ENCODE assay signal across 10 cellular contexts in genomic region chr21:37914211-37914900, GRCh38. TPM values are rescaled to one million over a fixed set of nuclear protein-coding genes. Genes with fewer than 3 reads are reported as not detected.
DNase-seq lines count a peak whose midpoint lies in the region; ATAC-seq and TF ChIP-seq lines count a peak whose summit lies in the region.
"Had no signal": no experiment of that assay in that cellular context is flagged by ENCODE, and none has a peak within 500 bp of the region (broad histone marks: within the 10 kb centered on the region; RNA-seq: fewer than 3 reads in every experiment).

No MANE protein-coding gene starts in this region.

- ATAC-seq in WTC11 (peak; percentile 45), GM18858 (IDR thresholded peaks at IDR 0.05; ENCODE audit: unreplicated experiment) (no peak), GM18517 (IDR thresholded peaks at IDR 0.05; ENCODE audit: unreplicated experiment) (no peak)

- H3K36me3 Mint-ChIP-seq in WTC11 (no peaks in the 10 kb centered on the region), Calu3 (ENCODE audit: insufficient read depth, unreplicated experiment) (no peaks in the 10 kb centered on the region)

- DNase-seq in COLO668 (lab: John Stamatoyannopoulos, UW; ENCODE audit: unreplicated experiment) (peak; percentile 63), HEK293T (ENCODE audit: extremely low spot score) (peak; percentile 47), WTC11 (ENCODE audit: low spot score) (peak; percentile 86), islet precursor cell (peak; percentile 86), Calu3 (no peak), cortex of kidney (lab: John Stamatoyannopoulos, UW) (no peak)
- DNase-seq: activated CD4-positive, CD25-positive, alpha-beta regulatory T cell had no signal

- CTCF ChIA-PET in HEK293T (lab: Yijun Ruan, JAX), result interaction anchor here (0.7 kb wide), 1 partner anchor 891 kb away, joined by 3 read pairs; the partner anchor contains the start of gene ETS2
- CTCF ChIA-PET in WTC11 (lab: Charles Lee), result interaction anchor here (1.0 to 2.6 kb wide), 9 partner anchors 151 to 438 kb away, joined by 3 to 29 read pairs (median 5); no protein-coding TSS in a partner anchor
- CTCF ChIA-PET in Calu3 (lab: Charles Lee), result interaction anchor here (0.7 kb wide), 1 partner anchor 277 kb away, joined by 3 read pairs; no protein-coding TSS in a partner anchor

- intact Hi-C loops in Calu3 (cut with micrococcal nuclease; ENCODE audit: unreplicated experiment), result no loop called here

- peak overlapping the region; percentile 86 for H3K4me3 Mint-ChIP-seq in WTC11
- H3K4me3 Mint-ChIP-seq in Calu3 (ENCODE audit: low read depth, unreplicated experiment), result no peak overlapping the region

- H3K9me3 Mint-ChIP-seq in WTC11 (no peaks in the 10 kb centered on the region), Calu3 (ENCODE audit: low read depth, unreplicated experiment) (no peaks in the 10 kb centered on the region)

- BruUV-seq in Calu3 (replicated peaks; lab: Mats Ljungman, UMichigan), result no TSS peak

- peaks cover 34% of the 10 kb centered on the region for H3K27me3 Mint-ChIP-seq in WTC11 (ENCODE audit: low read depth)
- peaks cover 66% of the 10 kb centered on the region for H3K27me3 Mint-ChIP-seq in Calu3 (ENCODE audit: unreplicated experiment)

- POLR2A ChIA-PET in HEK293T (lab: Yijun Ruan, JAX), result no interaction called here
- POLR2A ChIA-PET in WTC11 (lab: Charles Lee), result interaction anchor here (1.2 kb wide), 1 partner anchor 156 kb away, joined by 4 read pairs; no protein-coding TSS in a partner anchor

- TF ChIP-seq CTCF in WTC11 (IDR thresholded peaks at IDR 0.05) (no peak), Calu3 (IDR thresholded peaks at IDR 0.05; ENCODE audit: unreplicated experiment) (no peak)

- H3K4me1 Mint-ChIP-seq in WTC11, result peaks cover 19% of the 10 kb centered on the region
- H3K4me1 Mint-ChIP-seq in Calu3 (ENCODE audit: low read depth, unreplicated experiment), result no peaks in the 10 kb centered on the region

- H3K27ac Mint-ChIP-seq in WTC11 (no peak overlapping the region), Calu3 (ENCODE audit: unreplicated experiment) (no peak overlapping the region)

TF ChIP-seq in HEK293T, 16 proteins besides CTCF, POLR2A, EP300 and RAD21:
- no peak for TF ChIP-seq FOXK2 (IDR thresholded peaks at IDR 0.05)
- no peak for TF ChIP-seq FOXM1 (IDR thresholded peaks at IDR 0.05; ENCODE audit: borderline replicate concordance)
- no peak for TF ChIP-seq CTBP1 (IDR thresholded peaks at IDR 0.05; ENCODE audit: borderline replicate concordance)
- TF ChIP-seq PKNOX1 (IDR thresholded peaks at IDR 0.05), result no peak
- TF ChIP-seq LEF1 (IDR thresholded peaks at IDR 0.05; ENCODE audit: borderline replicate concordance), result no peak
- TF ChIP-seq TARDBP (IDR thresholded peaks at IDR 0.05), result no peak
- no peak for TF ChIP-seq ARNT (IDR thresholded peaks at IDR 0.05)
- TF ChIP-seq SP1 (IDR thresholded peaks at IDR 0.05), result no peak
- no peak for TF ChIP-seq NFRKB (IDR thresholded peaks at IDR 0.05)
- TF ChIP-seq BHLHE40 (IDR thresholded peaks at IDR 0.05; ENCODE audit: borderline replicate concordance), result no peak
- no peak for TF ChIP-seq FOXA1 (IDR thresholded peaks at IDR 0.05)
- TF ChIP-seq SUZ12 (IDR thresholded peaks at IDR 0.05), result no peak

TF ChIP-seq in WTC11, 78 proteins besides CTCF, POLR2A, EP300 and RAD21 (continues in another document):
- TF ChIP-seq ARID4B (CRISPR knock-in tag; IDR thresholded peaks at IDR 0.05; ENCODE audit: borderline replicate concordance) (0 out of 2 replicates have a peak, but pooled peaks have one; percentile 81), ZBTB21 (CRISPR knock-in tag; IDR thresholded peaks at IDR 0.05; ENCODE audit: borderline replicate concordance) (no peak), FOXP4 (CRISPR knock-in tag; IDR thresholded peaks at IDR 0.05) (0 out of 2 replicates have a peak, but pooled peaks have one; percentile 45), ZNF317 (CRISPR knock-in tag; IDR thresholded peaks at IDR 0.05; ENCODE audit: borderline replicate concordance, low read depth) (0 out of 2 replicates have a peak, but pooled peaks have one; percentile 14), E2F5 (CRISPR knock-in tag; IDR thresholded peaks at IDR 0.05) (0 out of 2 replicates have a peak, but pooled peaks have one; percentile 42), ZBTB43 (CRISPR knock-in tag; IDR thresholded peaks at IDR 0.05) (peak; percentile 89; the same call in 1 of the 2 replicates), USF1 (CRISPR knock-in tag; IDR thresholded peaks at IDR 0.05) (peak; percentile 30; the same call in 1 of the 2 replicates), SP1 (CRISPR knock-in tag; conservative IDR thresholded peaks at IDR 0.05) (0 out of 2 replicates have a peak, but pooled peaks have one; percentile 38), ELF4 (CRISPR knock-in tag; IDR thresholded peaks at IDR 0.05; ENCODE audit: low read depth) (no peak), MLX (CRISPR knock-in tag; IDR thresholded peaks at IDR 0.05) (peak; percentile 62; the same call in 1 of the 2 replicates)

RNA-seq across cellular contexts. Expression of gene KCNJ6, which starts 1.9 kb away (rescaled TPM):
- total RNA-seq in WTC11 (2021), result 0.23 to 0.35 TPM (median 0.34 TPM) in 3 replicates
- total RNA-seq in Calu3 (2022), result 0.05 TPM in 1 of 2 replicates, not detected in the other
- total RNA-seq: HT1080 had no signal

Comparison
In these comparisons a context has a peak if more than half of its experiments do, and no peak if none do; other contexts are left out.
1. DNase-seq: peak in COLO668 (single experiment), HEK293T (single experiment), WTC11 (single experiment) and islet precursor cell (single experiment); none in Calu3 (single experiment) and cortex of kidney (single experiment).